8 cellular contexts compared by ENCODE assay signal in the genomic region with DNA sequence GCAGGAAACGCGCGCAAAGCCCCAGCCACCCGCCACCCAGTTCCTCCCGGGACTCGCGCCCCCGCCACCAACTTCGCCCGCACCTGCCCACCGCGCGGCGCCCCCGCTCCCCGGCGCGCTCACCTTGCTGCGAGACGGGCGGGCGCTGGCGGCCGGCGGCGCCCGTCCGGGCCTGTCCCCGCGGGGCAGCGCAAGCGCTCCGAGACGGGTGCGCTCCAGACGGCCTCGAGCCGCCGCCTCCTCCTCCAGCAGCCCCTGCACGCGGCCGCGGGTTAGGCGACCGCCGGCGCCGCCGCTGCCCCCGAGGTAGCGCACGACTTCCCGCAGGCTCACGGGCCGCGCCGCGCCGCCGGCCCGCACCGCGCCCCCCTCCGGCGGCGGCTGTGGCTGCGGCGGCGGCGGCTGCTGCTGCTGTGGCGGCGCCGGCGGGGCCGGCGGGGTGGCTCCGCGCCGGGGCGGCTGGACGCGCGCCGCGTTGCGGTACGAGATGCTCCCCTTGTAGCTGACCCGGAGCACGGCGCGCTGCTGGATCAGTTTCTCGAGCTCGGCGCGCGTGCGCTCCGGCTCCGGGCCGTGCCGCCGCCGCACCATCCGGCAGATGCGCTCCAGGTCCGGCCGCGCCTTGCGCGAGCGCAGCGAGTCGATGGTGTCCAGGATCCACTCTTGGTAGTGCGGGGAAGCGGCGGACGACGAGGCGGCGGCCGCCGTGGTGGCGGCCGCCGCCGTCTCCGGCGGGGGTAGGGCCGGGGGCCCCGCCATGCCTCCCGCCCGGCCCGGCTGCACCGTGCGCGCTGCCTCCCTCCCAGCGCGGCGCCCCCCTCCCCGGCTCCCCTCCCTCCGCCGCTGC. TPM values are rescaled to one million over a fixed set of nuclear protein-coding genes. Genes with fewer than 3 reads are reported as not detected.
DNase-seq lines count a peak whose midpoint lies in the region; ATAC-seq and TF ChIP-seq lines count a peak whose summit lies in the region.

No MANE protein-coding gene starts in this region.

- intact Hi-C loops in dendritic cell treated with granulocyte-macrophage colony-stimulating factor and Interleukin-4, amounts not matched to agents 40 ng/mL and 50 ng/mL, for 4 days (cut with micrococcal nuclease) = loop anchor here (1.0 to 2.0 kb wide), 2 partner anchors 9 to 27 kb away; a partner anchor contains a TSS

- H3K36me3 Mint-ChIP-seq in dendritic cell treated with granulocyte-macrophage colony-stimulating factor and Interleukin-4, amounts not matched to agents 40 ng/mL and 50 ng/mL, for 4 days (ENCODE audit: low read depth) = peaks cover 61% of the 10 kb centered on the region
- peaks cover 20% of the 10 kb centered on the region for H3K36me3 Mint-ChIP-seq in stimulated activated memory B cell treated with anti-CD40 and anti-IgM and Interleukin-4, amounts not matched to agents 10 μg/mL and 1 μg/mL and 100 μg/mL, for 72 hours

- H3K36me3 ChIP-seq in liver (ENCODE audit: control insufficient read depth in 4 of 4, insufficient read depth in 3 of 4, low read depth in 1 of 4, low read length in 3 of 4) = peaks cover 0 to 1% (median 0%) of the 10 kb centered on the region in 4 donors

- no peak for TF ChIP-seq RAD21 in Ishikawa (IDR thresholded peaks at IDR 0.05; ENCODE audit: low read depth)
- TF ChIP-seq RAD21 in liver (IDR thresholded peaks at IDR 0.05) = no peak

- H3K9me3 Mint-ChIP-seq in dendritic cell treated with granulocyte-macrophage colony-stimulating factor and Interleukin-4, amounts not matched to agents 40 ng/mL and 50 ng/mL, for 4 days = peaks cover 9% of the 10 kb centered on the region
- peaks cover 3% of the 10 kb centered on the region for H3K9me3 Mint-ChIP-seq in stimulated activated memory B cell treated with anti-CD40 and anti-IgM and Interleukin-4, amounts not matched to agents 10 μg/mL and 1 μg/mL and 100 μg/mL, for 72 hours

- H3K27me3 Mint-ChIP-seq in dendritic cell treated with granulocyte-macrophage colony-stimulating factor and Interleukin-4, amounts not matched to agents 40 ng/mL and 50 ng/mL, for 4 days = no peaks in the 10 kb centered on the region
- no peaks in the 10 kb centered on the region for H3K27me3 Mint-ChIP-seq in stimulated activated memory B cell treated with anti-CD40 and anti-IgM and Interleukin-4, amounts not matched to agents 10 μg/mL and 1 μg/mL and 100 μg/mL, for 72 hours

- H3K4me1 Mint-ChIP-seq in dendritic cell treated with granulocyte-macrophage colony-stimulating factor and Interleukin-4, amounts not matched to agents 40 ng/mL and 50 ng/mL, for 4 days (ENCODE audit: low read depth) = peaks cover 27% of the 10 kb centered on the region
- H3K4me1 Mint-ChIP-seq in stimulated activated memory B cell treated with anti-CD40 and anti-IgM and Interleukin-4, amounts not matched to agents 10 μg/mL and 1 μg/mL and 100 μg/mL, for 72 hours = peaks cover 18% of the 10 kb centered on the region

- no peak for TF ChIP-seq CTCF in liver (IDR thresholded peaks at IDR 0.05; ENCODE audit: low read depth, low read length, missing input control)

- ATAC-seq in stimulated activated memory B cell treated with anti-CD40 and anti-IgM and Interleukin-4, amounts not matched to agents 10 μg/mL and 1 μg/mL and 100 μg/mL, for 72 hours = peak; percentile 52
- ATAC-seq in GM21528 (IDR thresholded peaks at IDR 0.05; ENCODE audit: low FRiP score, unreplicated experiment) = no peak

- peak overlapping the region; percentile 82 for H3K4me3 Mint-ChIP-seq in dendritic cell treated with granulocyte-macrophage colony-stimulating factor and Interleukin-4, amounts not matched to agents 40 ng/mL and 50 ng/mL, for 4 days
- peak overlapping the region; percentile 84 for H3K4me3 Mint-ChIP-seq in stimulated activated memory B cell treated with anti-CD40 and anti-IgM and Interleukin-4, amounts not matched to agents 10 μg/mL and 1 μg/mL and 100 μg/mL, for 72 hours

- WGBS in liver = 2% methylated on average over 140 of the region's 142 CpGs

- H3K4me3 ChIP-seq in liver (ENCODE audit: low read depth in 1 of 3, low read length in 3 of 3) = peak overlapping the region in 2 of 3 donors; percentile 55 to 89

- no peaks in the 10 kb centered on the region for H3K27me3 ChIP-seq in liver (ENCODE audit: control insufficient read depth in 4 of 4, insufficient read depth in 4 of 4, low read length in 3 of 4)

- DNase-seq in NCI-H82 (lab: John Stamatoyannopoulos, UW) (peak; percentile 76), NCI-H82 treated with DMSO at 0.1 percent for 48 hours (lab: John Stamatoyannopoulos, UW; ENCODE audit: unreplicated experiment) (no peak)
- DNase-seq in activated CD4-positive, CD25-positive, alpha-beta regulatory T cell (lab: John Stamatoyannopoulos, UW) = peak; percentile 19 to 34 (median 27)

- no peak for TF ChIP-seq EP300 in Ishikawa (IDR thresholded peaks at IDR 0.05; ENCODE audit: borderline replicate concordance)

- H3K4me1 ChIP-seq in liver (ENCODE audit: control insufficient read depth in 4 of 4, insufficient read depth in 4 of 4, low read length in 3 of 4) = peaks cover 7 to 21% (median 11%) of the 10 kb centered on the region in 4 donors

- peaks cover 0 to 5% (median 3%) of the 10 kb centered on the region in 4 donors for H3K9me3 ChIP-seq in liver (ENCODE audit: control insufficient read depth in 4 of 4, low read length in 3 of 4)

- H3K9ac ChIP-seq in liver (ENCODE audit: low read depth in 1 of 2, low read length in 2 of 2) = no peak overlapping the region

- peak overlapping the region in 1 of 2 donors; percentile 46 for H3K27ac ChIP-seq in liver (ENCODE audit: low read depth in 1 of 2, low read length in 2 of 2)

- peak overlapping the region; percentile 96 for H3K27ac Mint-ChIP-seq in dendritic cell treated with granulocyte-macrophage colony-stimulating factor and Interleukin-4, amounts not matched to agents 40 ng/mL and 50 ng/mL, for 4 days
- peak overlapping the region; percentile 63 for H3K27ac Mint-ChIP-seq in stimulated activated memory B cell treated with anti-CD40 and anti-IgM and Interleukin-4, amounts not matched to agents 10 μg/mL and 1 μg/mL and 100 μg/mL, for 72 hours

TF ChIP-seq in Ishikawa, 13 proteins besides CTCF, POLR2A, EP300 and RAD21 (continues in another document):
- TF ChIP-seq CREB1 (IDR thresholded peaks at IDR 0.05; ENCODE audit: low read depth) = no peak
- TF ChIP-seq, protein P1, sequence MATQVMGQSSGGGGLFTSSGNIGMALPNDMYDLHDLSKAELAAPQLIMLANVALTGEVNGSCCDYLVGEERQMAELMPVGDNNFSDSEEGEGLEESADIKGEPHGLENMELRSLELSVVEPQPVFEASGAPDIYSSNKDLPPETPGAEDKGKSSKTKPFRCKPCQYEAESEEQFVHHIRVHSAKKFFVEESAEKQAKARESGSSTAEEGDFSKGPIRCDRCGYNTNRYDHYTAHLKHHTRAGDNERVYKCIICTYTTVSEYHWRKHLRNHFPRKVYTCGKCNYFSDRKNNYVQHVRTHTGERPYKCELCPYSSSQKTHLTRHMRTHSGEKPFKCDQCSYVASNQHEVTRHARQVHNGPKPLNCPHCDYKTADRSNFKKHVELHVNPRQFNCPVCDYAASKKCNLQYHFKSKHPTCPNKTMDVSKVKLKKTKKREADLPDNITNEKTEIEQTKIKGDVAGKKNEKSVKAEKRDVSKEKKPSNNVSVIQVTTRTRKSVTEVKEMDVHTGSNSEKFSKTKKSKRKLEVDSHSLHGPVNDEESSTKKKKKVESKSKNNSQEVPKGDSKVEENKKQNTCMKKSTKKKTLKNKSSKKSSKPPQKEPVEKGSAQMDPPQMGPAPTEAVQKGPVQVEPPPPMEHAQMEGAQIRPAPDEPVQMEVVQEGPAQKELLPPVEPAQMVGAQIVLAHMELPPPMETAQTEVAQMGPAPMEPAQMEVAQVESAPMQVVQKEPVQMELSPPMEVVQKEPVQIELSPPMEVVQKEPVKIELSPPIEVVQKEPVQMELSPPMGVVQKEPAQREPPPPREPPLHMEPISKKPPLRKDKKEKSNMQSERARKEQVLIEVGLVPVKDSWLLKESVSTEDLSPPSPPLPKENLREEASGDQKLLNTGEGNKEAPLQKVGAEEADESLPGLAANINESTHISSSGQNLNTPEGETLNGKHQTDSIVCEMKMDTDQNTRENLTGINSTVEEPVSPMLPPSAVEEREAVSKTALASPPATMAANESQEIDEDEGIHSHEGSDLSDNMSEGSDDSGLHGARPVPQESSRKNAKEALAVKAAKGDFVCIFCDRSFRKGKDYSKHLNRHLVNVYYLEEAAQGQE (IDR thresholded peaks at IDR 0.05; ENCODE audit: low read depth) = no peak

TF ChIP-seq in liver, 16 proteins besides CTCF, POLR2A, EP300 and RAD21 (continues in another document):
- no peak for TF ChIP-seq YY1 (IDR thresholded peaks at IDR 0.05)
- TF ChIP-seq HNF4G (IDR thresholded peaks at IDR 0.05) = no peak
- no peak for TF ChIP-seq FOXA2 (IDR thresholded peaks at IDR 0.05)
- TF ChIP-seq, protein P2, sequence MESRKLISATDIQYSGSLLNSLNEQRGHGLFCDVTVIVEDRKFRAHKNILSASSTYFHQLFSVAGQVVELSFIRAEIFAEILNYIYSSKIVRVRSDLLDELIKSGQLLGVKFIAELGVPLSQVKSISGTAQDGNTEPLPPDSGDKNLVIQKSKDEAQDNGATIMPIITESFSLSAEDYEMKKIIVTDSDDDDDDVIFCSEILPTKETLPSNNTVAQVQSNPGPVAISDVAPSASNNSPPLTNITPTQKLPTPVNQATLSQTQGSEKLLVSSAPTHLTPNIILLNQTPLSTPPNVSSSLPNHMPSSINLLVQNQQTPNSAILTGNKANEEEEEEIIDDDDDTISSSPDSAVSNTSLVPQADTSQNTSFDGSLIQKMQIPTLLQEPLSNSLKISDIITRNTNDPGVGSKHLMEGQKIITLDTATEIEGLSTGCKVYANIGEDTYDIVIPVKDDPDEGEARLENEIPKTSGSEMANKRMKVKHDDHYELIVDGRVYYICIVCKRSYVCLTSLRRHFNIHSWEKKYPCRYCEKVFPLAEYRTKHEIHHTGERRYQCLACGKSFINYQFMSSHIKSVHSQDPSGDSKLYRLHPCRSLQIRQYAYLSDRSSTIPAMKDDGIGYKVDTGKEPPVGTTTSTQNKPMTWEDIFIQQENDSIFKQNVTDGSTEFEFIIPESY (IDR thresholded peaks at IDR 0.05) = no peak
- TF ChIP-seq JUND (IDR thresholded peaks at IDR 0.05) = no peak
- TF ChIP-seq FOXA1 (IDR thresholded peaks at IDR 0.05) = no peak
- no peak for TF ChIP-seq RXRA (IDR thresholded peaks at IDR 0.05)
- TF ChIP-seq HNF4A (conservative IDR thresholded peaks at IDR 0.05) = no peak

RNA-seq across cellular contexts. Expression of a gene that starts 0.7 kb away (rescaled TPM):
- 10 to 100 TPM in 1 of 2 donors, 1 to 10 TPM in 1; 6.4 to 33.0 TPM for total RNA-seq in liver
- polyA plus RNA-seq in liver = 10 to 100 TPM in 1 of 2 donors, 1 to 10 TPM in 1; 2.1 to 11.7 TPM

RNA-seq across cellular contexts. Expression of a gene that starts 4.3 kb away (rescaled TPM):
- total RNA-seq in liver = under 1 TPM in 1 of 2 donors, not detected in 1; 0.25 TPM
- not detected for polyA plus RNA-seq in liver

RNA-seq across cellular contexts. Expression of a gene that starts 17.3 kb away (rescaled TPM):
- total RNA-seq in liver = 1 to 10 TPM in 1 of 2 donors, under 1 TPM in 1; 0.28 to 3.8 TPM
- polyA plus RNA-seq in liver = 1 to 10 TPM; 1.8 to 3.9 TPM

RNA-seq across cellular contexts. Expression of a gene that starts 27.7 kb away (rescaled TPM):
- 10 to 100 TPM; 28.5 to 51.9 TPM for total RNA-seq in liver
- 10 to 100 TPM; 15.5 to 72.4 TPM for polyA plus RNA-seq in liver

RNA-seq across cellular contexts. Expression of a gene that starts 28.0 kb away (rescaled TPM):
- 1 to 10 TPM; 1.4 to 6.6 TPM for total RNA-seq in liver
- 10 to 100 TPM in 1 of 2 donors, 1 to 10 TPM in 1; 5.3 to 17.9 TPM for polyA plus RNA-seq in liver
